8 cellular contexts compared by ENCODE assay signal in the genomic region with DNA sequence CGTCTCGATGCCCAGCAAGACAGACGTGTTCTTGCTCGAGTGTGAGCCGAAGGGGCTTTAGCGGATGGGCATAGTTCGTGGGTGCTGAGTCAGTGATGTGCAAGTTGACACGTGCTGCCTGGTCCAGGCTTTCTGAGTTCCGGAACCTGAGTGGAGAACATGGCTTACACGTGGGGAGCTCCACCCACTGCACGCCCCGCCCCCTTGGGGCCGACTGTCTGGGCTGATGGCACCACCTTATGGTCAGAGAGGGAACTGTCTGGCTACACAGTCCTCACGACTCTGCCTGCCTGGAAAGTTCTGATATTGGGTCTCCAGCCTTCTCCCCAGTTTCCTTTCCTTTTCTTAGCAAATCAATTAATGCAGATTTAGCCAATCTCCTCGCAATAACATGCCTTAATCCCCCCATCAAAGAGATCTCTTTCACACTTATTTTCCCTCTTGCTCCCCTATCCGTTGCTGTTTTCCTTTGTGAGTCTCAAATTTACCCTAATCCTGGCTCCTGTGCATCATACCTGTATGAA. TPM values are rescaled to one million over a fixed set of nuclear protein-coding genes. Genes with fewer than 3 reads are reported as not detected.
DNase-seq lines count a peak whose midpoint lies in the region; ATAC-seq and TF ChIP-seq lines count a peak whose summit lies in the region.

No MANE protein-coding gene starts in this region.

- DNase-seq in AML-193 (lab: John Stamatoyannopoulos, UW) = peak; percentile 64 to 67
- peak; percentile 20 to 78 for DNase-seq in NCI-H446 (lab: John Stamatoyannopoulos, UW)
- DNase-seq in activated CD4-positive, alpha-beta T cell treated with anti-CD3 and anti-CD28 coated beads for 36 hours = peak; percentile 95
- peak; percentile 87 for DNase-seq in coronary artery (ENCODE audit: low spot score)
- DNase-seq in lower lobe of right lung = peak; percentile 91
- DNase-seq in stimulated activated CD8-positive, alpha-beta memory T cell treated with anti-CD3 and anti-CD28 coated beads, Interleukin-12 subunit alpha, Interleukin-12 subunit beta, amount 100 ng/mL, for 24 hours (ENCODE audit: extremely low read depth) = peak; percentile 58

- POLR2A ChIA-PET in activated CD4-positive, alpha-beta T cell treated with anti-CD3 and anti-CD28 coated beads for 36 hours (lab: Charles Lee) = interaction anchor here (0.6 to 0.9 kb wide), 2 partner anchors 38 to 348 kb away, joined by 5 read pairs; partner anchors contain the start of gene ATP6V0E1

- H3K4me1 Mint-ChIP-seq in activated CD4-positive, alpha-beta T cell treated with anti-CD3 and anti-CD28 coated beads for 36 hours = peaks cover 26% of the 10 kb centered on the region

- ATAC-seq in HG03159 (IDR thresholded peaks at IDR 0.05; ENCODE audit: unreplicated experiment) (peak; percentile 83), lower lobe of right lung (peak; percentile 93 to 95)
- peak; percentile 55 for ATAC-seq in activated CD4-positive, alpha-beta T cell treated with anti-CD3 and anti-CD28 coated beads for 36 hours

- intact Hi-C loops in activated CD4-positive, alpha-beta T cell treated with anti-CD3 and anti-CD28 coated beads for 36 hours (cut with DNase I, micrococcal nuclease) = loop anchor here (1.0 to 5.0 kb wide), 6 partner anchors 38 to 1945 kb away; partner anchors contain the start of genes BNIP1 (in 1 of the 2) and NPM1 (in 1 of the 2)
- intact Hi-C loops in lower lobe of right lung (cut with DNase I) = no loop called here

- CTCF ChIA-PET in activated CD4-positive, alpha-beta T cell treated with anti-CD3 and anti-CD28 coated beads for 36 hours (lab: Charles Lee) = interaction anchor here (0.6 to 9.6 kb wide), 17 partner anchors 12 to 1060 kb away, joined by 3 to 164 read pairs (median 4); partner anchors contain the start of gene ATP6V0E1

- TF ChIP-seq POLR2A in GM18951 (IDR thresholded peaks at IDR 0.05; ENCODE audit: extremely low read depth, insufficient read depth, insufficient read length) = peak; percentile 30

- in situ Hi-C loops in GM18951 (cut with MboI; ENCODE audit: low sequenced_read_pairs, unreplicated experiment) = loop anchor here (25.0 kb wide), 1 partner anchor 345 kb away; the partner anchor contains the start of gene ATP6V0E1

- H3K4me1 ChIP-seq in lower lobe of right lung = peaks cover 26% of the 10 kb centered on the region

- H3K36me3 Mint-ChIP-seq in activated CD4-positive, alpha-beta T cell treated with anti-CD3 and anti-CD28 coated beads for 36 hours (ENCODE audit: low read depth) = peaks cover 19% of the 10 kb centered on the region

- H3K9me3 Mint-ChIP-seq in activated CD4-positive, alpha-beta T cell treated with anti-CD3 and anti-CD28 coated beads for 36 hours (ENCODE audit: low read depth) = no peaks in the 10 kb centered on the region

- peaks cover 48% of the 10 kb centered on the region for H3K27me3 ChIP-seq in lower lobe of right lung (ENCODE audit: low read depth)

- H3K27ac ChIP-seq in coronary artery (no peak overlapping the region), lower lobe of right lung (no peak overlapping the region)

- H3K9me3 ChIP-seq in lower lobe of right lung = no peaks in the 10 kb centered on the region

- H3K36me3 ChIP-seq in lower lobe of right lung = no peaks in the 10 kb centered on the region

- H3K27me3 Mint-ChIP-seq in activated CD4-positive, alpha-beta T cell treated with anti-CD3 and anti-CD28 coated beads for 36 hours = peaks cover 50% of the 10 kb centered on the region

- peak overlapping the region; percentile 39 for H3K27ac Mint-ChIP-seq in activated CD4-positive, alpha-beta T cell treated with anti-CD3 and anti-CD28 coated beads for 36 hours

- no peak overlapping the region for H3K4me3 ChIP-seq in coronary artery
- H3K4me3 ChIP-seq in lower lobe of right lung = no peak overlapping the region

- no peak overlapping the region for H3K4me3 Mint-ChIP-seq in activated CD4-positive, alpha-beta T cell treated with anti-CD3 and anti-CD28 coated beads for 36 hours

- TF ChIP-seq CTCF in coronary artery (IDR thresholded peaks at IDR 0.05) (peak; percentile 78), lower lobe of right lung (IDR thresholded peaks at IDR 0.05) (peak; percentile 87)

RNA-seq across cellular contexts. Expression of gene STC2, which starts 3.8 kb away (rescaled TPM):
- 10 to 100 TPM; 31.5 to 49.6 TPM for total RNA-seq in activated CD4-positive, alpha-beta T cell treated with anti-CD3 and anti-CD28 coated beads for 36 hours
- 10.8 TPM for total RNA-seq in lower lobe of right lung
